Comparison of ENCODE assay signal across 8 cellular contexts in the genomic region with DNA sequence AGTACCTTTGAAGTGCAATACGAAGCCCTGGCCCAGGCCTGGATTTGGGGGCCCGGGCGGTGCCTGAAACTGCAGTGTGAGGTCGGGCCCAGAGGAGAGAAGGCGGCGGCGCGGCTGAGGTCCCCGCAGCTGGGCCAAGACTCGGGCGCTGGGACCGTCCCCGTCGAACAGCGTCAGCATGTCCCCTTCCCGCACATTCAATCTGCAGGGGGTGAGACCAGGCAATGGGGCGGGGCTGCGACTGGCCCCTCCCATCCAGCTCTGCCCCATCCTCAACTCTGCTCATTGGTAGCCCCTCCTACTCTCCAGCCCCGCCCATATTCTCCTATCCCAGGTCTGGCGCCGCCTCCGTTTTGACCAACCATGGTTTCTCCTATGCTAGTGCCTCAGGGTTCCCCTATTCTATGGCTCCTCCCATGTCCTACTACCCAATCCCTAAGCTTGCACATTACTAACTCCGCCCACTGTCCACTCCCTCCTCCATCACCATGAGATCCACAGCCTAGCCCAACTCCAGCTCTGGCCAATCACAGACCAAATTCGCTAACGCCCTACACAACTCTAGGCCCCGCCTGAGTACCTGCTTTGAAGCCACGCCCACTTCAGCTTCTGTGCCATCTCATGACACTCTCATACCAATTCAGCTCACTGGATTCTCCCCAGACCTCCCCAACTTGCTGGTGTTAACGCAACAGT. TPM values are rescaled to one million over a fixed set of nuclear protein-coding genes. Genes with fewer than 3 reads are reported as not detected.
A peak's percentile ranks its signal among the peaks of the same experiment; 100 is the strongest.
DNase-seq lines count a peak whose midpoint lies in the region; ATAC-seq, FAIRE-seq and TF ChIP-seq lines count a peak whose summit lies in the region.

No MANE protein-coding gene starts in this region.

- H3K9ac ChIP-seq in HUES48 (ENCODE audit: low read depth, low read length) = no peak overlapping the region

- ATAC-seq in HG02973 (IDR thresholded peaks at IDR 0.05; ENCODE audit: unreplicated experiment) (no peak), HG02981 (IDR thresholded peaks at IDR 0.05; ENCODE audit: unreplicated experiment) (no peak)

- H3K27ac Mint-ChIP-seq in CD4-positive, alpha-beta memory T cell = peak overlapping the region in 2 of 7 donors; percentile 20 to 65

- H3K27ac ChIP-seq in CD4-positive, alpha-beta memory T cell (ENCODE audit: low read depth, low read length) = no peak overlapping the region
- peak overlapping the region; percentile 37 for H3K27ac ChIP-seq in HUES48 (ENCODE audit: low read depth, low read length)

- CTCF ChIA-PET in CD4-positive, alpha-beta memory T cell (lab: Charles Lee; ENCODE audit: partially characterized antibody) = interaction anchor here (1.6 kb wide), 1 partner anchor 29 kb away, joined by 9 read pairs; no protein-coding TSS in a partner anchor

- no peaks in the 10 kb centered on the region for H3K9me3 ChIP-seq in CD4-positive, alpha-beta memory T cell (ENCODE audit: control insufficient read depth in 1 of 2, low read length in 2 of 2)
- H3K9me3 ChIP-seq in HUES48 (ENCODE audit: control insufficient read depth, insufficient read depth, low read length) = no peaks in the 10 kb centered on the region

- intact Hi-C loops in CD4-positive, alpha-beta memory T cell (cut with micrococcal nuclease) = no loop called here

- H3K4me1 ChIP-seq in CD4-positive, alpha-beta memory T cell (ENCODE audit: insufficient read depth, low read length) = peaks cover 14% of the 10 kb centered on the region
- peaks cover 3% of the 10 kb centered on the region; the same call in 1 of the 2 replicates for H3K4me1 ChIP-seq in HUES48 (ENCODE audit: control insufficient read depth, insufficient read depth, low read length)

- no peaks in the 10 kb centered on the region for H3K36me3 Mint-ChIP-seq in CD4-positive, alpha-beta memory T cell

- no peaks in the 10 kb centered on the region for H3K36me3 ChIP-seq in CD4-positive, alpha-beta memory T cell (ENCODE audit: insufficient read depth, low read length)
- H3K36me3 ChIP-seq in HUES48 (ENCODE audit: control insufficient read depth, insufficient read depth, low read length) = peaks cover 7% of the 10 kb centered on the region

- peak overlapping the region; percentile 58 to 88 (median 82) for H3K4me3 Mint-ChIP-seq in CD4-positive, alpha-beta memory T cell

- H3K4me3 ChIP-seq in CD4-positive, alpha-beta memory T cell (ENCODE audit: low read length in 2 of 2) = peak overlapping the region in 1 of 2 donors; percentile 38
- peak overlapping the region; percentile 65 for H3K4me3 ChIP-seq in HUES48 (ENCODE audit: low read depth, low read length)

- POLR2A ChIA-PET in CD4-positive, alpha-beta memory T cell (lab: Charles Lee; ENCODE audit: partially characterized antibody) = interaction anchor here (1.5 kb wide), 1 partner anchor 14 kb away, joined by 3 read pairs; a partner anchor contains a TSS

- H3K9me3 Mint-ChIP-seq in CD4-positive, alpha-beta memory T cell = peaks cover 0 to 1% (median 0%) of the 10 kb centered on the region in 8 donors

- DNase-seq in CD4-positive, alpha-beta memory T cell = peak; percentile 18 to 65 (median 33)
- DNase-seq in activated CD4-positive, alpha-beta T cell treated with anti-CD3 and anti-CD28 coated beads, Interleukin-2, amount 50 U/mL, for 48 hours = peak; percentile 72 to 79
- DNase-seq in foreskin melanocyte (peak; percentile 55), D721Med (ENCODE audit: insufficient read length, low spot score) (no peak)
- DNase-seq in stimulated activated CD4-positive, alpha-beta T cell treated with anti-CD3 and anti-CD28 coated beads, Interleukin-2, amount 100 ng/mL, for 24 hours = peak; percentile 51 to 74

- no peak for FAIRE-seq in D721Med (lab: Jason Lieb, UNC)

- H3K27me3 ChIP-seq in CD4-positive, alpha-beta memory T cell (ENCODE audit: insufficient read depth, low read length) = peaks cover 8% of the 10 kb centered on the region
- H3K27me3 ChIP-seq in HUES48 (ENCODE audit: control insufficient read depth, insufficient read depth, low read length) = no peaks in the 10 kb centered on the region

- peaks cover 12 to 26% of the 10 kb centered on the region in 2 donors for H3K27me3 Mint-ChIP-seq in CD4-positive, alpha-beta memory T cell

- peaks cover 3 to 21% (median 14%) of the 10 kb centered on the region in 4 donors for H3K4me1 Mint-ChIP-seq in CD4-positive, alpha-beta memory T cell

- TF ChIP-seq CTCF in D721Med (IDR thresholded peaks at IDR 0.05; ENCODE audit: insufficient read depth, missing control alignments) = no peak

RNA-seq across cellular contexts. Expression of a gene that starts 14.4 kb away (rescaled TPM):
- 10 to 100 TPM; 76.2 to 79.8 TPM for total RNA-seq in CD4-positive, alpha-beta memory T cell
- 100 to 1,000 TPM in 1 of 2 donors, 10 to 100 TPM in 1; 87.2 to 123 TPM for polyA plus RNA-seq in CD4-positive, alpha-beta memory T cell

RNA-seq across cellular contexts. Expression of a gene that starts 21.9 kb away (rescaled TPM):
- total RNA-seq in CD4-positive, alpha-beta memory T cell = under 1 TPM in 1 of 2 experiments, not detected in 1; 0.70 TPM
- not detected for polyA plus RNA-seq in CD4-positive, alpha-beta memory T cell

RNA-seq across cellular contexts. Expression of a gene that starts 22.9 kb away (rescaled TPM):
- total RNA-seq in CD4-positive, alpha-beta memory T cell = not detected
- not detected for polyA plus RNA-seq in CD4-positive, alpha-beta memory T cell

RNA-seq across cellular contexts. Expression of a gene that starts 48.6 kb away (rescaled TPM):
- total RNA-seq in CD4-positive, alpha-beta memory T cell = 10 to 100 TPM; 85.7 to 87.3 TPM
- polyA plus RNA-seq in CD4-positive, alpha-beta memory T cell = 10 to 100 TPM in 1 of 2 donors, 1 to 10 TPM in 1; 6.0 to 16.3 TPM

RNA-seq across cellular contexts. Expression of a gene that starts 57.2 kb away (rescaled TPM):
- 100 to 1,000 TPM; 145 to 146 TPM for total RNA-seq in CD4-positive, alpha-beta memory T cell
- 100 to 1,000 TPM; 172 to 187 TPM for polyA plus RNA-seq in CD4-positive, alpha-beta memory T cell
